ENCODE assay signal across 8 cellular contexts in genomic region chr1:34983700-34984355, GRCh38. TPM values are rescaled to one million over a fixed set of nuclear protein-coding genes. Genes with fewer than 3 reads are reported as not detected.
DNase-seq lines count a peak whose midpoint lies in the region; ATAC-seq and TF ChIP-seq lines count a peak whose summit lies in the region.

No MANE protein-coding gene starts in this region.

- H3K27ac Mint-ChIP-seq in activated T-helper 1 cell treated with anti-CD3 and anti-CD28 coated beads, Interleukin-12 subunit alpha, Interleukin-12 subunit beta, Interleukin-2, Interleukin-4 antibody, amounts not matched to agents 30 ng/mL and 10 ng/mL and 1 ng/mL, durations not matched to agents 14 hours and 24 hours and 36 hours, result no peak overlapping the region

- no peak for TF ChIP-seq POLR2A in suprapubic skin (IDR thresholded peaks at IDR 0.05)

- peaks cover 12% of the 10 kb centered on the region for H3K36me3 Mint-ChIP-seq in activated T-helper 1 cell treated with anti-CD3 and anti-CD28 coated beads, Interleukin-12 subunit alpha, Interleukin-12 subunit beta, Interleukin-2, Interleukin-4 antibody, amounts not matched to agents 30 ng/mL and 10 ng/mL and 1 ng/mL, durations not matched to agents 14 hours and 24 hours and 36 hours (ENCODE audit: low read depth)

- H3K4me1 Mint-ChIP-seq in activated T-helper 1 cell treated with anti-CD3 and anti-CD28 coated beads, Interleukin-12 subunit alpha, Interleukin-12 subunit beta, Interleukin-2, Interleukin-4 antibody, amounts not matched to agents 30 ng/mL and 10 ng/mL and 1 ng/mL, durations not matched to agents 14 hours and 24 hours and 36 hours (ENCODE audit: low read depth), result peaks cover 38% of the 10 kb centered on the region

- H3K4me3 ChIP-seq in suprapubic skin, result peak overlapping the region; percentile 95

- DNase-seq in NCI-H510A (lab: John Stamatoyannopoulos, UW) (peak; percentile 13), NCI-H510A treated with DMSO at 0.1 percent for 48 hours (lab: John Stamatoyannopoulos, UW) (no peak), iris pigment epithelial cell (ENCODE audit: low read depth) (peak; percentile 20), suprapubic skin (ENCODE audit: low spot score in 2 of 2) (no peak)
- no peak for DNase-seq in activated T-helper 1 cell treated with anti-CD3 and anti-CD28 coated beads, Interleukin-12 subunit alpha, Interleukin-12 subunit beta, Interleukin-2, Interleukin-4 antibody, amounts not matched to agents 30 ng/mL and 10 ng/mL and 1 ng/mL, durations not matched to agents 14 hours and 24 hours and 36 hours (ENCODE audit: low spot score)

- WGBS in suprapubic skin, result 39% methylated on average over 4 of the region's 4 CpGs

- H3K9me3 Mint-ChIP-seq in activated T-helper 1 cell treated with anti-CD3 and anti-CD28 coated beads, Interleukin-12 subunit alpha, Interleukin-12 subunit beta, Interleukin-2, Interleukin-4 antibody, amounts not matched to agents 30 ng/mL and 10 ng/mL and 1 ng/mL, durations not matched to agents 14 hours and 24 hours and 36 hours, result no peaks in the 10 kb centered on the region

- no peaks in the 10 kb centered on the region for H3K27me3 ChIP-seq in suprapubic skin

- H3K36me3 ChIP-seq in suprapubic skin, result peaks cover 9% of the 10 kb centered on the region

- intact Hi-C loops in activated T-helper 1 cell treated with anti-CD3 and anti-CD28 coated beads, Interleukin-12 subunit alpha, Interleukin-12 subunit beta, Interleukin-2, Interleukin-4 antibody, amounts not matched to agents 30 ng/mL and 10 ng/mL and 1 ng/mL, durations not matched to agents 14 hours and 24 hours and 36 hours (cut with micrococcal nuclease), result loop anchor here (2.0 kb wide), 2 partner anchors 47 to 95 kb away; partner anchors contain the start of genes ZMYM1 and ZMYM6

- peaks cover 30% of the 10 kb centered on the region for H3K4me1 ChIP-seq in suprapubic skin

- H3K27me3 Mint-ChIP-seq in activated T-helper 1 cell treated with anti-CD3 and anti-CD28 coated beads, Interleukin-12 subunit alpha, Interleukin-12 subunit beta, Interleukin-2, Interleukin-4 antibody, amounts not matched to agents 30 ng/mL and 10 ng/mL and 1 ng/mL, durations not matched to agents 14 hours and 24 hours and 36 hours (ENCODE audit: insufficient read depth), result no peaks in the 10 kb centered on the region

- no peak for TF ChIP-seq EP300 in suprapubic skin (IDR thresholded peaks at IDR 0.05)

- ATAC-seq in HG03159 (IDR thresholded peaks at IDR 0.05; ENCODE audit: unreplicated experiment) (no peak), HG03571 (IDR thresholded peaks at IDR 0.05; ENCODE audit: unreplicated experiment) (no peak), GM18517 (IDR thresholded peaks at IDR 0.05; ENCODE audit: unreplicated experiment) (no peak)

- no peak for TF ChIP-seq CTCF in suprapubic skin (IDR thresholded peaks at IDR 0.05)

- peak overlapping the region; percentile 94 for H3K27ac ChIP-seq in suprapubic skin

- peak overlapping the region; percentile 91 for H3K4me3 Mint-ChIP-seq in activated T-helper 1 cell treated with anti-CD3 and anti-CD28 coated beads, Interleukin-12 subunit alpha, Interleukin-12 subunit beta, Interleukin-2, Interleukin-4 antibody, amounts not matched to agents 30 ng/mL and 10 ng/mL and 1 ng/mL, durations not matched to agents 14 hours and 24 hours and 36 hours

- no peaks in the 10 kb centered on the region for H3K9me3 ChIP-seq in suprapubic skin

RNA-seq across cellular contexts. Expression of gene TMEM35B, which starts 1.3 kb away (rescaled TPM):
- 22.1 and 22.6 TPM in 2 replicates for total RNA-seq in activated T-helper 1 cell treated with anti-CD3 and anti-CD28 coated beads, Interleukin-12 subunit alpha, Interleukin-12 subunit beta, Interleukin-2, Interleukin-4 antibody, amounts not matched to agents 30 ng/mL and 10 ng/mL and 1 ng/mL, durations not matched to agents 14 hours and 24 hours and 36 hours
- total RNA-seq in suprapubic skin, result 10 to 100 TPM in 1 of 4 donors, 1 to 10 TPM in 3; 6.5 to 12.2 (median 8.6) TPM

RNA-seq across cellular contexts. Expression of gene ZMYM6, which starts 47.9 kb away (rescaled TPM):
- 20.7 and 24.6 TPM in 2 replicates for total RNA-seq in activated T-helper 1 cell treated with anti-CD3 and anti-CD28 coated beads, Interleukin-12 subunit alpha, Interleukin-12 subunit beta, Interleukin-2, Interleukin-4 antibody, amounts not matched to agents 30 ng/mL and 10 ng/mL and 1 ng/mL, durations not matched to agents 14 hours and 24 hours and 36 hours
- total RNA-seq in suprapubic skin, result 10 to 100 TPM; 14.4 to 26.2 (median 14.9) TPM

RNA-seq across cellular contexts. Expression of gene DLGAP3, which starts 54.4 kb away (rescaled TPM):
- total RNA-seq in activated T-helper 1 cell treated with anti-CD3 and anti-CD28 coated beads, Interleukin-12 subunit alpha, Interleukin-12 subunit beta, Interleukin-2, Interleukin-4 antibody, amounts not matched to agents 30 ng/mL and 10 ng/mL and 1 ng/mL, durations not matched to agents 14 hours and 24 hours and 36 hours, result 0.65 and 0.93 TPM in 2 replicates
- under 1 TPM in 1 of 4 donors, not detected in 3; 0.55 TPM for total RNA-seq in suprapubic skin

Comparison
In these comparisons a context has a peak if more than half of its experiments do, and no peak if none do; other contexts are left out.
1. DNase-seq: peak in NCI-H510A (single experiment) and iris pigment epithelial cell (single experiment); none in NCI-H510A treated with DMSO at 0.1 percent for 48 hours (single experiment), activated T-helper 1 cell treated with anti-CD3 and anti-CD28 coated beads, Interleukin-12 subunit alpha, Interleukin-12 subunit beta, Interleukin-2, Interleukin-4 antibody, amounts not matched to agents 30 ng/mL and 10 ng/mL and 1 ng/mL, durations not matched to agents 14 hours and 24 hours and 36 hours (single experiment) and suprapubic skin (0 of 2).